ENCODE assay signal across 19 cellular contexts in genomic region chr1:15936025-15936424, GRCh38.
"Had no signal": no experiment of that assay in that cellular context is flagged by ENCODE, and none has a peak within 500 bp of the region (broad histone marks: within the 10 kb centered on the region; RNA-seq: fewer than 3 reads in every experiment).

No MANE protein-coding gene starts in this region.

- DNase-seq: activated CD4-positive, alpha-beta T cell treated with anti-CD3 and anti-CD28 coated beads for 48 hours; activated gamma-delta T cell treated with Interleukin-2 at 50 U/mL for 16 hours; aorta; brain microvascular endothelial cell; central memory CD4-positive, alpha-beta T cell; colonic mucosa; foreskin keratinocyte; hypothalamus; retina had no signal

- H3K27ac Mint-ChIP-seq: mesothelial cell of epicardium; stimulated activated naive CD8-positive, alpha-beta T cell treated with anti-CD3 and anti-CD28 coated beads, Interleukin-15, Interleukin-2, amounts not matched to agents 100 ng/mL and 50 ng/mL, for 24 hours had no signal

- H3K27me3 Mint-ChIP-seq: natural killer cell treated with Interleukin-12 subunit alpha and Interleukin-12 subunit beta and Interleukin-15 and Interleukin-18, amount 100 ng/mL, for 72 hours; stimulated activated naive CD8-positive, alpha-beta T cell treated with anti-CD3 and anti-CD28 coated beads, Interleukin-15, Interleukin-2, amounts not matched to agents 100 ng/mL and 50 ng/mL, for 24 hours had no signal

- ATAC-seq: foreskin keratinocyte, WTC11 had no signal

- H3K4me3 ChIP-seq: colonic mucosa, lung, SK-N-MC, upper lobe of left lung had no signal

- H3K9me3 Mint-ChIP-seq: activated T-helper 1 cell treated with anti-CD3 and anti-CD28 coated beads, Interleukin-12 subunit alpha, Interleukin-12 subunit beta, Interleukin-2, Interleukin-4 antibody, amounts not matched to agents 30 ng/mL and 10 ng/mL and 1 ng/mL, durations not matched to agents 14 hours and 24 hours and 36 hours; endodermal cell; mesothelial cell of epicardium; natural killer cell treated with Interleukin-12 subunit alpha and Interleukin-12 subunit beta and Interleukin-15 and Interleukin-18, amount 100 ng/mL, for 72 hours; stimulated activated naive CD8-positive, alpha-beta T cell treated with anti-CD3 and anti-CD28 coated beads, Interleukin-15, Interleukin-2, amounts not matched to agents 100 ng/mL and 50 ng/mL, for 24 hours; WTC11 had no signal

- H3K4me1 ChIP-seq: foreskin keratinocyte had no signal

- H3K27me3 ChIP-seq: brain microvascular endothelial cell, colonic mucosa, foreskin keratinocyte, upper lobe of left lung had no signal

- H3K4me3 Mint-ChIP-seq: activated T-helper 1 cell treated with anti-CD3 and anti-CD28 coated beads, Interleukin-12 subunit alpha, Interleukin-12 subunit beta, Interleukin-2, Interleukin-4 antibody, amounts not matched to agents 30 ng/mL and 10 ng/mL and 1 ng/mL, durations not matched to agents 14 hours and 24 hours and 36 hours; endodermal cell; mesothelial cell of epicardium; natural killer cell treated with Interleukin-12 subunit alpha and Interleukin-12 subunit beta and Interleukin-15 and Interleukin-18, amount 100 ng/mL, for 72 hours; stimulated activated naive CD8-positive, alpha-beta T cell treated with anti-CD3 and anti-CD28 coated beads, Interleukin-15, Interleukin-2, amounts not matched to agents 100 ng/mL and 50 ng/mL, for 24 hours; WTC11 had no signal

- H3K27ac ChIP-seq: brain microvascular endothelial cell, colonic mucosa, epithelial cell of prostate, foreskin keratinocyte, SK-N-MC had no signal

- H3K9me3 ChIP-seq: colonic mucosa, upper lobe of left lung had no signal
